11 cellular contexts compared by ENCODE assay signal in the genomic region with DNA sequence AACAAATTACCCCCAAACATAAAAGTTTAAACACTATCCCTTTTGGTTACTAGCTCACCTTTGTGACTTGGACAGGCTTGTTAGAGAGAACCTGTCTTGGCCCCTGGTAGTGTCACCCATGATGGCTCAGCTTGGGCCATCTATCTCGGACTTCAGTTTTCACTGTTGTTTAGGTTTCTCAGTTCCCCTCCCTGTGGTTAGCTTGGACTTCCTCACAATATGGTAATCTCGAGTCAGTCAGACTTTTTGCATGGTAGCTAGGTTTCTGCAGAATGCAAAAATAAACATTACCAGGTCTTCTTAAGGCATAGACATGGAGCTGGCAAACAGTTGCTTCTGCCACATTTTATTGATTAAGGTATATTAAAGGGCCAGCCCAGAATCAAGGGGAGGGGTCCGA.
DNase-seq lines count a peak whose midpoint lies in the region; ATAC-seq and TF ChIP-seq lines count a peak whose summit lies in the region.
"Had no signal": no experiment of that assay in that cellular context is flagged by ENCODE, and none has a peak within 500 bp of the region (broad histone marks: within the 10 kb centered on the region; RNA-seq: fewer than 3 reads in every experiment).

No MANE protein-coding gene starts in this region.

- peak; percentile 100 for ATAC-seq in GM19397 (IDR thresholded peaks at IDR 0.05; ENCODE audit: unreplicated experiment)
- ATAC-seq in HG02870 (IDR thresholded peaks at IDR 0.05; ENCODE audit: unreplicated experiment): peak; percentile 91
- ATAC-seq in HG03565 (IDR thresholded peaks at IDR 0.05; ENCODE audit: unreplicated experiment): peak; percentile 99
- ATAC-seq: stimulated activated naive CD8-positive, alpha-beta T cell treated with anti-CD3 and anti-CD28 coated beads, Interleukin-15, amount 100 ng/mL, for 72 hours had no signal

- DNase-seq in GM12865 (ENCODE audit: low read depth) (peak; percentile 62), SHP77 (lab: John Stamatoyannopoulos, UW) (no peak), cortex of kidney (lab: John Stamatoyannopoulos, UW) (no peak), cerebellar cortex (ENCODE audit: low spot score) (no peak), occipital lobe (lab: John Stamatoyannopoulos, UW) (no peak)
- DNase-seq: NCI-H2081; SJCRH30; stimulated activated naive CD8-positive, alpha-beta T cell treated with anti-CD3 and anti-CD28 coated beads, Interleukin-15, amount 100 ng/mL, for 72 hours had no signal

- TF ChIP-seq CTCF in GM12865 (IDR thresholded peaks at IDR 0.05; ENCODE audit: insufficient read depth, low read depth, low read length, missing control alignments): no peak

- no peak overlapping the region for H3K4me3 ChIP-seq in GM12865 (ENCODE audit: low read depth, low read length)
- H3K4me3 ChIP-seq: SJCRH30 had no signal
